In the genomic region with DNA sequence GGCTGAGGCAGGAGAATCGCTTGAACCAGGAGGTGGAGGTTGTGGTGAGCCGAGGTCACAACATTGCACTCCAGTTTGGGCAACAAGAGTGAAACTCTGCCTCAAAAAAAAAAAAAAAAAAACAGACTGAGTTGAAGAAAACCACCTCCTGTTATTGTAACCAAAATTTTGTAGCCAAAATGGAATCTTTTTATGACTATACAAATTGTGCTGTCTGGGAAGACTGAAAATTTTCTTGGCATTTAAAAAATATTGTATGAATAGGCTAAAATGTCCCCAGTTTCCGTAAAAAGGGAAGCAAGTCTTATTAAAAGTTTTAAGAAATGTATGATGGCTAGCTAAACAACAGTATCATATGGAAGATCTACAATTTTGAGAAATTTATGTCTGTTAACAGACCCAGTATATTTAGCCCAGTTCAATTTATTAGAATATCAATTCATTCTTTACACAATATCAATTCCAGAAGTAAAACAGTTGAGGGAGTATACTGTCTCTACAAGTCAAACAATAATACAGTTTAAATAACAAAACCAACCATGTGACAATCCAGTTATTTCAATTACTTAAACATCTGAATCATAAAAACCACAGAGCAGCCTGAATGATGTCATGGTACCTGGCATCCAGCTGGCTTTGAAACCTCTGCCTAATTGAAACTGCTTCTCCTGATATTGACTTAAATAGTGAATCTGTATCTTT, we compare ENCODE assay signal across 8 cellular contexts.
DNase-seq lines count a peak whose midpoint lies in the region; ATAC-seq and TF ChIP-seq lines count a peak whose summit lies in the region.

No MANE protein-coding gene starts in this region.

- POLR2A ChIA-PET in naive thymus-derived CD4-positive, alpha-beta T cell (lab: Charles Lee), result no interaction called here

- no peaks in the 10 kb centered on the region for H3K36me3 Mint-ChIP-seq in naive thymus-derived CD4-positive, alpha-beta T cell

- no peak overlapping the region for H3K27ac Mint-ChIP-seq in naive thymus-derived CD4-positive, alpha-beta T cell

- peaks cover 0 to 2% (median 0%) of the 10 kb centered on the region in 7 donors for H3K4me1 Mint-ChIP-seq in naive thymus-derived CD4-positive, alpha-beta T cell

- no peak overlapping the region for H3K27ac ChIP-seq in right cardiac atrium (ENCODE audit: low read length)
- no peak overlapping the region for H3K27ac ChIP-seq in naive thymus-derived CD4-positive, alpha-beta T cell (ENCODE audit: low read depth, low read length)

- TF ChIP-seq CTCF in fibroblast of the aortic adventitia (IDR thresholded peaks at IDR 0.05; ENCODE audit: insufficient read depth, low read length), result no peak

- peaks cover 0 to 4% (median 0%) of the 10 kb centered on the region in 5 donors for H3K27me3 Mint-ChIP-seq in naive thymus-derived CD4-positive, alpha-beta T cell

- intact Hi-C loops in head of caudate nucleus (cut with DNase I), result no loop called here
- intact Hi-C loops in right cardiac atrium (cut with DNase I), result no loop called here
- intact Hi-C loops in naive thymus-derived CD4-positive, alpha-beta T cell (cut with micrococcal nuclease), result no loop called here

- no peaks in the 10 kb centered on the region for H3K9me3 ChIP-seq in right cardiac atrium (ENCODE audit: control insufficient read depth, low read length)
- no peaks in the 10 kb centered on the region for H3K9me3 ChIP-seq in naive thymus-derived CD4-positive, alpha-beta T cell (ENCODE audit: control insufficient read depth in 2 of 3, low read length in 3 of 3)

- H3K9me3 Mint-ChIP-seq in naive thymus-derived CD4-positive, alpha-beta T cell, result peaks cover 0 to 4% (median 0%) of the 10 kb centered on the region in 11 donors

- WGBS in right cardiac atrium, result 88% methylated on average over 3 of the region's 3 CpGs

- H3K27me3 ChIP-seq in right cardiac atrium (ENCODE audit: control insufficient read depth, insufficient read depth), result no peaks in the 10 kb centered on the region
- H3K27me3 ChIP-seq in naive thymus-derived CD4-positive, alpha-beta T cell (ENCODE audit: control insufficient read depth in 2 of 2, insufficient read depth in 2 of 2, low read length in 2 of 2), result no peaks in the 10 kb centered on the region

- CTCF ChIA-PET in naive thymus-derived CD4-positive, alpha-beta T cell (lab: Charles Lee), result no interaction called here

- ATAC-seq in GM18508 (IDR thresholded peaks at IDR 0.05; ENCODE audit: insufficient read depth, unreplicated experiment) (peak; percentile 90), HG02678 (IDR thresholded peaks at IDR 0.05; ENCODE audit: unreplicated experiment) (peak; percentile 76), right cardiac atrium (no peak)
- no peak for ATAC-seq in naive thymus-derived CD4-positive, alpha-beta T cell

- H3K36me3 ChIP-seq in naive thymus-derived CD4-positive, alpha-beta T cell (ENCODE audit: control insufficient read depth in 2 of 3, insufficient read depth in 3 of 3, low read length in 3 of 3), result no peaks in the 10 kb centered on the region

- peak; percentile 64 for DNase-seq in NCI-H2196 treated with DMSO at 0.1 percent for 48 hours (lab: John Stamatoyannopoulos, UW; ENCODE audit: unreplicated experiment)
- DNase-seq in fibroblast of the aortic adventitia (ENCODE audit: low read depth), result peak; percentile 89
- DNase-seq in head of caudate nucleus, result no peak
- DNase-seq in right cardiac atrium, result no peak
- no peak for DNase-seq in stimulated activated CD8-positive, alpha-beta memory T cell treated with anti-CD3 and anti-CD28 coated beads, Interleukin-4, amount 100 ng/mL, for 48 hours
- DNase-seq in naive thymus-derived CD4-positive, alpha-beta T cell, result no peak

- H3K4me1 ChIP-seq in right cardiac atrium (ENCODE audit: control insufficient read depth, insufficient read depth, low read length), result no peaks in the 10 kb centered on the region
- H3K4me1 ChIP-seq in naive thymus-derived CD4-positive, alpha-beta T cell (ENCODE audit: control insufficient read depth in 2 of 2, insufficient read depth in 2 of 2, low read length in 2 of 2), result no peaks in the 10 kb centered on the region

- H3K4me3 ChIP-seq in fibroblast of the aortic adventitia (ENCODE audit: low read depth, low read length) (no peak overlapping the region), right cardiac atrium (ENCODE audit: low read length) (no peak overlapping the region)
- H3K4me3 ChIP-seq in naive thymus-derived CD4-positive, alpha-beta T cell (ENCODE audit: low read length), result no peak overlapping the region

- no peak overlapping the region for H3K4me3 Mint-ChIP-seq in naive thymus-derived CD4-positive, alpha-beta T cell

Comparison
In these comparisons a context has a peak if more than half of its experiments do, and no peak if none do; other contexts are left out.
1. ATAC-seq: peak in GM18508 (single experiment) and HG02678 (single experiment); none in right cardiac atrium (0 of 2) and naive thymus-derived CD4-positive, alpha-beta T cell (single experiment).
2. DNase-seq: peak in NCI-H2196 treated with DMSO at 0.1 percent for 48 hours (single experiment) and fibroblast of the aortic adventitia (single experiment); none in head of caudate nucleus (0 of 42), right cardiac atrium (0 of 3), stimulated activated CD8-positive, alpha-beta memory T cell treated with anti-CD3 and anti-CD28 coated beads, Interleukin-4, amount 100 ng/mL, for 48 hours (single experiment) and naive thymus-derived CD4-positive, alpha-beta T cell (0 of 9).